Comparison of ENCODE assay signal across 14 cellular contexts in genomic region chr5:139794067-139794846, GRCh38. TPM values are rescaled to one million over a fixed set of nuclear protein-coding genes. Genes with fewer than 3 reads are reported as not detected.
DNase-seq lines count a peak whose midpoint lies in the region; ATAC-seq and TF ChIP-seq lines count a peak whose summit lies in the region.
"Had no signal": no experiment of that assay in that cellular context is flagged by ENCODE, and none has a peak within 500 bp of the region (broad histone marks: within the 10 kb centered on the region; RNA-seq: fewer than 3 reads in every experiment).

No MANE protein-coding gene starts in this region.

- H3K27ac Mint-ChIP-seq in T-helper 17 cell (no peak overlapping the region), mesothelial cell of epicardium (no peak overlapping the region)

- no peak overlapping the region for H3K4me3 ChIP-seq in left ventricle myocardium inferior

- no peak for ATAC-seq in Right ventricle myocardium superior (ENCODE audit: poor library complexity)
- ATAC-seq in T-helper 17 cell: no peak

- intact Hi-C loops in Right ventricle myocardium superior (cut with DNase I) (no loop called here), left ventricle myocardium inferior (cut with micrococcal nuclease) (loop anchor here (10.0 kb wide), 1 partner anchor 51 kb away; no protein-coding TSS in a partner anchor)

- H3K9me3 Mint-ChIP-seq in mesothelial cell of epicardium: no peaks in the 10 kb centered on the region

- H3K27ac ChIP-seq in left ventricle myocardium inferior (replicated peaks): no peak overlapping the region

- no peak for TF ChIP-seq CTCF in left ventricle myocardium inferior (IDR thresholded peaks at IDR 0.05; ENCODE audit: borderline replicate concordance)
- no peak for TF ChIP-seq CTCF in mesothelial cell of epicardium (IDR thresholded peaks at IDR 0.05; ENCODE audit: unreplicated experiment)

- H3K4me3 Mint-ChIP-seq in T-helper 17 cell (peak overlapping the region; percentile 71), mesothelial cell of epicardium (peak overlapping the region; percentile 17)

- H3K36me3 ChIP-seq in left ventricle myocardium inferior: no peaks in the 10 kb centered on the region

- peaks cover 10% of the 10 kb centered on the region for H3K36me3 Mint-ChIP-seq in T-helper 17 cell (ENCODE audit: low read depth)
- H3K36me3 Mint-ChIP-seq in mesothelial cell of epicardium: no peaks in the 10 kb centered on the region

- peaks cover 14% of the 10 kb centered on the region for H3K4me1 ChIP-seq in left ventricle myocardium inferior

- H3K9me3 ChIP-seq in left ventricle myocardium inferior (replicated peaks): no peaks in the 10 kb centered on the region
- H3K9me3 ChIP-seq in T-helper 17 cell (ENCODE audit: control insufficient read depth, low read length, poor library complexity, severe bottlenecking): no peaks in the 10 kb centered on the region

- H3K27me3 ChIP-seq in left ventricle myocardium inferior (ENCODE audit: low read depth): peaks cover 56% of the 10 kb centered on the region

- H3K4me1 Mint-ChIP-seq in T-helper 17 cell: peaks cover 15% of the 10 kb centered on the region
- H3K4me1 Mint-ChIP-seq in mesothelial cell of epicardium: peaks cover 3% of the 10 kb centered on the region

- DNase-seq in Right ventricle myocardium superior: peak; percentile 15
- no peak for DNase-seq in left ventricle myocardium inferior
- DNase-seq in T-helper 17 cell: no peak
- DNase-seq in mesothelial cell of epicardium (ENCODE audit: low spot score in 2 of 2, unreplicated experiment in 2 of 2): no peak
- DNase-seq in NOMO-1 treated with DMSO at 0.1 percent for 48 hours (lab: John Stamatoyannopoulos, UW; ENCODE audit: unreplicated experiment): no peak
- no peak for DNase-seq in superior temporal gyrus (ENCODE audit: extremely low spot score)
- DNase-seq in stimulated activated CD4-positive, alpha-beta T cell treated with anti-CD3 and anti-CD28 coated beads, Interleukin-4, amount 100 ng/mL, for 1 hour: no peak
- no peak for DNase-seq in pons (ENCODE audit: low spot score)
- DNase-seq: hippocampal formation, kidney, mammary epithelial cell, NCI-H524, substantia nigra had no signal

- H3K27me3 Mint-ChIP-seq in T-helper 17 cell (peaks cover 67% of the 10 kb centered on the region), mesothelial cell of epicardium (ENCODE audit: low read depth) (peaks cover 94% of the 10 kb centered on the region)

RNA-seq across cellular contexts. Expression of gene PSD2, which starts 1.4 kb away (rescaled TPM):
- total RNA-seq in Right ventricle myocardium superior (not detected), left ventricle myocardium inferior (not detected), T-helper 17 cell (under 1 TPM in 1 of 2 donors, not detected in 1; 0.07 TPM), mesothelial cell of epicardium (0.78 to 0.95 TPM (median 0.86 TPM) in 3 replicates)
- total RNA-seq: fibroblast of villous mesenchyme had no signal
